1 cellular context compared by ENCODE assay signal in the genomic region with DNA sequence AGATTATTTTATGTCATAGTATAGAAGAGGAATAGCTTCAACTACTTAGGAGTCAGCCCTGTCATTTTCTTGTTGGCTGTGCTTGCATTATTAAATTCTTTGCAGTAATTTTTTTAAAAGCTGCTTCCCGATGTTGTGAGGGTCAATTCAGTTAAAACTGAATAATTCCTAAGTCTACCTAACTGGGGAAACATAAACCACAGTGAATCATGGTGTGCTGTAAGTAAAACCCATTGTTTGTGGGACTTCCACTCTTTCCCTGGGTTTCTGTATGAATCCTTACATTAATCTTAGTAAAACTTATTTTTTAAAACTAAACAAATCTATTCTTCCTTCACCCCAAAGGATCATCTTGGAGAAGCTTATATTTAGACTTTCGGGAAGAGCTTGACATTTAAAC.
TF ChIP-seq lines count a peak whose summit lies in the region.

No MANE protein-coding gene starts in this region.

TF ChIP-seq in GM23338, 12 proteins besides CTCF, POLR2A, EP300 and RAD21:
- TF ChIP-seq ZNF462 (CRISPR knock-in tag; IDR thresholded peaks at IDR 0.05) (no peak), STAT1 (IDR thresholded peaks at IDR 0.05; ENCODE audit: unreplicated experiment) (no peak), EZH2 (IDR thresholded peaks at IDR 0.05; ENCODE audit: low read depth, unreplicated experiment) (no peak), ZNF331 (CRISPR knock-in tag; IDR thresholded peaks at IDR 0.05; ENCODE audit: low read depth) (no peak), POLR2AphosphoS5 (IDR thresholded peaks at IDR 0.05; ENCODE audit: low read depth) (no peak), ZNF114 (CRISPR knock-in tag; IDR thresholded peaks at IDR 0.05) (no peak), EZH2phosphoT487 (IDR thresholded peaks at IDR 0.05; ENCODE audit: unreplicated experiment) (no peak), NANOG (IDR thresholded peaks at IDR 0.05; ENCODE audit: borderline replicate concordance) (no peak), CREB1 (CRISPR knock-in tag; IDR thresholded peaks at IDR 0.05; ENCODE audit: low read depth) (no peak), JUNB (IDR thresholded peaks at IDR 0.05; ENCODE audit: unreplicated experiment) (no peak)
- TF ChIP-seq, protein P1, sequence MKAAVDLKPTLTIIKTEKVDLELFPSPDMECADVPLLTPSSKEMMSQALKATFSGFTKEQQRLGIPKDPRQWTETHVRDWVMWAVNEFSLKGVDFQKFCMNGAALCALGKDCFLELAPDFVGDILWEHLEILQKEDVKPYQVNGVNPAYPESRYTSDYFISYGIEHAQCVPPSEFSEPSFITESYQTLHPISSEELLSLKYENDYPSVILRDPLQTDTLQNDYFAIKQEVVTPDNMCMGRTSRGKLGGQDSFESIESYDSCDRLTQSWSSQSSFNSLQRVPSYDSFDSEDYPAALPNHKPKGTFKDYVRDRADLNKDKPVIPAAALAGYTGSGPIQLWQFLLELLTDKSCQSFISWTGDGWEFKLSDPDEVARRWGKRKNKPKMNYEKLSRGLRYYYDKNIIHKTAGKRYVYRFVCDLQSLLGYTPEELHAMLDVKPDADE (IDR thresholded peaks at IDR 0.05), result no peak
- TF ChIP-seq, protein P2, sequence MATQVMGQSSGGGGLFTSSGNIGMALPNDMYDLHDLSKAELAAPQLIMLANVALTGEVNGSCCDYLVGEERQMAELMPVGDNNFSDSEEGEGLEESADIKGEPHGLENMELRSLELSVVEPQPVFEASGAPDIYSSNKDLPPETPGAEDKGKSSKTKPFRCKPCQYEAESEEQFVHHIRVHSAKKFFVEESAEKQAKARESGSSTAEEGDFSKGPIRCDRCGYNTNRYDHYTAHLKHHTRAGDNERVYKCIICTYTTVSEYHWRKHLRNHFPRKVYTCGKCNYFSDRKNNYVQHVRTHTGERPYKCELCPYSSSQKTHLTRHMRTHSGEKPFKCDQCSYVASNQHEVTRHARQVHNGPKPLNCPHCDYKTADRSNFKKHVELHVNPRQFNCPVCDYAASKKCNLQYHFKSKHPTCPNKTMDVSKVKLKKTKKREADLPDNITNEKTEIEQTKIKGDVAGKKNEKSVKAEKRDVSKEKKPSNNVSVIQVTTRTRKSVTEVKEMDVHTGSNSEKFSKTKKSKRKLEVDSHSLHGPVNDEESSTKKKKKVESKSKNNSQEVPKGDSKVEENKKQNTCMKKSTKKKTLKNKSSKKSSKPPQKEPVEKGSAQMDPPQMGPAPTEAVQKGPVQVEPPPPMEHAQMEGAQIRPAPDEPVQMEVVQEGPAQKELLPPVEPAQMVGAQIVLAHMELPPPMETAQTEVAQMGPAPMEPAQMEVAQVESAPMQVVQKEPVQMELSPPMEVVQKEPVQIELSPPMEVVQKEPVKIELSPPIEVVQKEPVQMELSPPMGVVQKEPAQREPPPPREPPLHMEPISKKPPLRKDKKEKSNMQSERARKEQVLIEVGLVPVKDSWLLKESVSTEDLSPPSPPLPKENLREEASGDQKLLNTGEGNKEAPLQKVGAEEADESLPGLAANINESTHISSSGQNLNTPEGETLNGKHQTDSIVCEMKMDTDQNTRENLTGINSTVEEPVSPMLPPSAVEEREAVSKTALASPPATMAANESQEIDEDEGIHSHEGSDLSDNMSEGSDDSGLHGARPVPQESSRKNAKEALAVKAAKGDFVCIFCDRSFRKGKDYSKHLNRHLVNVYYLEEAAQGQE (IDR thresholded peaks at IDR 0.05; ENCODE audit: unreplicated experiment), result no peak
